Comparison of ENCODE assay signal across 18 cellular contexts in the genomic region with DNA sequence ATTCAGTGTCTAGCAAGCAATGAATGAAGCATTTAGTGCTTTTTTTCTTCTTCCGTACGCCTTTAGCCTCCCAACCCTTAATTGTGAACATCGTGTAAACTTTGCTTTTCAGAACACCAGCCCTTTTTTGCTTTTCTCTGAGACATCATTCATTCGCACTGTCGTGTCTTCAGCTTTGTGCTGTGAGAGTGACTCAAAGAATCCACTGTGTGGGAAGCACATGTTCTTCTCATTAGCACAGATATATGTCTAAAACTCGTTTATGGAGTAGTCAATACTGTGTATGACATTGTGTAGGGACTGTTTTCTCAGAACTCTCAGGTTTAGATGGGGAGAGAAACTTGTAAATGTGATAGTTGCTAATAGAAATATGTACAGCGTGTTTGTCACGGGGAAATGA.
DNase-seq lines count a peak whose midpoint lies in the region; ATAC-seq and TF ChIP-seq lines count a peak whose summit lies in the region.
"Had no signal": no experiment of that assay in that cellular context is flagged by ENCODE, and none has a peak within 500 bp of the region (broad histone marks: within the 10 kb centered on the region; RNA-seq: fewer than 3 reads in every experiment).

No MANE protein-coding gene starts in this region.

- no peak for DNase-seq in activated naive CD8-positive, alpha-beta T cell treated with anti-CD3 and anti-CD28 coated beads for 36 hours
- peak; percentile 63 to 67 for DNase-seq in foreskin fibroblast
- DNase-seq in MM.1S: no peak
- DNase-seq in activated gamma-delta T cell treated with Interleukin-2 at 50 U/mL for 16 hours: no peak
- no peak for DNase-seq in retina
- DNase-seq: CD4-positive, alpha-beta T cell; DMS79 treated with DMSO at 0.1 percent for 48 hours; HFFc6; MG63; NCI-H1105 treated with DMSO at 0.1 percent for 48 hours; NCI-H187; NCI-H446; NCI-H748 treated with DMSO at 0.1 percent for 48 hours; Right ventricle myocardium superior had no signal

- peaks cover 23% of the 10 kb centered on the region for H3K36me3 Mint-ChIP-seq in activated naive CD8-positive, alpha-beta T cell
- peaks cover 41% of the 10 kb centered on the region for H3K36me3 Mint-ChIP-seq in activated naive CD8-positive, alpha-beta T cell treated with anti-CD3 and anti-CD28 coated beads for 36 hours
- peaks cover 8% of the 10 kb centered on the region for H3K36me3 Mint-ChIP-seq in activated T-helper 17 cell treated with anti-CD3 and anti-CD28 coated beads, Interleukin-2, amount 50 U/mL, for 72 hours (ENCODE audit: low read depth)

- no peaks in the 10 kb centered on the region for H3K9me2 ChIP-seq in MM.1S (replicated peaks; ENCODE audit: insufficient read depth, low read length)

- no peaks in the 10 kb centered on the region for H3F3A ChIP-seq in MM.1S (ENCODE audit: insufficient read depth, low read length)

- no peak overlapping the region for H3K9ac ChIP-seq in MM.1S (ENCODE audit: low read length)

- no peak overlapping the region for H3K4me3 Mint-ChIP-seq in activated naive CD8-positive, alpha-beta T cell
- H3K4me3 Mint-ChIP-seq in activated naive CD8-positive, alpha-beta T cell treated with anti-CD3 and anti-CD28 coated beads for 36 hours: no peak overlapping the region
- H3K4me3 Mint-ChIP-seq in activated T-helper 17 cell treated with anti-CD3 and anti-CD28 coated beads, Interleukin-2, amount 50 U/mL, for 72 hours: no peak overlapping the region
- H3K4me3 Mint-ChIP-seq: B cell; CD4-positive, alpha-beta T cell; HFFc6 had no signal

- no peaks in the 10 kb centered on the region for H4K20me1 ChIP-seq in MM.1S (ENCODE audit: insufficient read depth, low read length)

- no peaks in the 10 kb centered on the region for H3K36me3 ChIP-seq in MM.1S (replicated peaks; ENCODE audit: insufficient read depth, low read length)
- H3K36me3 ChIP-seq: MG63 had no signal

- H3K27ac Mint-ChIP-seq in activated naive CD8-positive, alpha-beta T cell: peak overlapping the region; percentile 18
- no peak overlapping the region for H3K27ac Mint-ChIP-seq in activated naive CD8-positive, alpha-beta T cell treated with anti-CD3 and anti-CD28 coated beads for 36 hours
- peak overlapping the region; percentile 11 for H3K27ac Mint-ChIP-seq in activated T-helper 17 cell treated with anti-CD3 and anti-CD28 coated beads, Interleukin-2, amount 50 U/mL, for 72 hours
- H3K27ac Mint-ChIP-seq: B cell; CD4-positive, alpha-beta T cell; HFFc6 had no signal

- H3K4me3 ChIP-seq in foreskin fibroblast (ENCODE audit: low read depth in 1 of 2, low read length in 2 of 2) (no peak overlapping the region), MM.1S (ENCODE audit: low read length) (no peak overlapping the region)
- H3K4me3 ChIP-seq: MG63 had no signal

- no peak overlapping the region for H3K4me2 ChIP-seq in MM.1S (ENCODE audit: low read depth, low read length)

- peaks cover 14% of the 10 kb centered on the region for H3K4me1 Mint-ChIP-seq in activated naive CD8-positive, alpha-beta T cell (ENCODE audit: low read depth)
- peaks cover 8% of the 10 kb centered on the region for H3K4me1 Mint-ChIP-seq in activated naive CD8-positive, alpha-beta T cell treated with anti-CD3 and anti-CD28 coated beads for 36 hours
- H3K4me1 Mint-ChIP-seq in activated T-helper 17 cell treated with anti-CD3 and anti-CD28 coated beads, Interleukin-2, amount 50 U/mL, for 72 hours: peaks cover 20% of the 10 kb centered on the region
- H3K4me1 Mint-ChIP-seq: B cell had no signal

- no peaks in the 10 kb centered on the region for H3K27me3 Mint-ChIP-seq in activated naive CD8-positive, alpha-beta T cell
- no peaks in the 10 kb centered on the region for H3K27me3 Mint-ChIP-seq in activated naive CD8-positive, alpha-beta T cell treated with anti-CD3 and anti-CD28 coated beads for 36 hours
- H3K27me3 Mint-ChIP-seq in activated T-helper 17 cell treated with anti-CD3 and anti-CD28 coated beads, Interleukin-2, amount 50 U/mL, for 72 hours: no peaks in the 10 kb centered on the region
- H3K27me3 Mint-ChIP-seq: B cell; CD4-positive, alpha-beta T cell had no signal

- H3K27me3 ChIP-seq in MM.1S (replicated peaks; ENCODE audit: insufficient read depth, low read length): no peaks in the 10 kb centered on the region
- H3K27me3 ChIP-seq: MG63 had no signal

- no peaks in the 10 kb centered on the region for H3K4me1 ChIP-seq in MM.1S (ENCODE audit: low read length)

- peak; percentile 50 for ATAC-seq in activated T-helper 17 cell treated with anti-CD3 and anti-CD28 coated beads, Interleukin-2, amount 50 U/mL, for 72 hours (replicated peaks)
- no peak for ATAC-seq in HG03139 (IDR thresholded peaks at IDR 0.05; ENCODE audit: unreplicated experiment)

- no peaks in the 10 kb centered on the region for H3K9me3 ChIP-seq in MM.1S (replicated peaks; ENCODE audit: insufficient read depth, low read length)

- no peak overlapping the region for H2AFZ ChIP-seq in MM.1S (ENCODE audit: low read length)

- no peaks in the 10 kb centered on the region for H3K9me3 Mint-ChIP-seq in activated naive CD8-positive, alpha-beta T cell (ENCODE audit: low read depth)
- peaks cover 1% of the 10 kb centered on the region for H3K9me3 Mint-ChIP-seq in activated naive CD8-positive, alpha-beta T cell treated with anti-CD3 and anti-CD28 coated beads for 36 hours
- H3K9me3 Mint-ChIP-seq in activated T-helper 17 cell treated with anti-CD3 and anti-CD28 coated beads, Interleukin-2, amount 50 U/mL, for 72 hours: no peaks in the 10 kb centered on the region
- H3K9me3 Mint-ChIP-seq: HFFc6 had no signal

- H3K79me2 ChIP-seq in MM.1S (ENCODE audit: low read length): no peaks in the 10 kb centered on the region

- H3K27ac ChIP-seq in MM.1S (ENCODE audit: low read length): no peak overlapping the region

- TF ChIP-seq CTCF in foreskin fibroblast (IDR thresholded peaks at IDR 0.05; ENCODE audit: low read depth, low read length): no peak
- no peak for TF ChIP-seq CTCF in MM.1S (IDR thresholded peaks at IDR 0.05; ENCODE audit: low read length)

Comparison
In these comparisons a context has a peak if more than half of its experiments do, and no peak if none do; other contexts are left out.
1. DNase-seq: peak in foreskin fibroblast (2 of 2); none in activated naive CD8-positive, alpha-beta T cell treated with anti-CD3 and anti-CD28 coated beads for 36 hours (single experiment), MM.1S (single experiment), activated gamma-delta T cell treated with Interleukin-2 at 50 U/mL for 16 hours (single experiment) and retina (single experiment).